In the genomic region with DNA sequence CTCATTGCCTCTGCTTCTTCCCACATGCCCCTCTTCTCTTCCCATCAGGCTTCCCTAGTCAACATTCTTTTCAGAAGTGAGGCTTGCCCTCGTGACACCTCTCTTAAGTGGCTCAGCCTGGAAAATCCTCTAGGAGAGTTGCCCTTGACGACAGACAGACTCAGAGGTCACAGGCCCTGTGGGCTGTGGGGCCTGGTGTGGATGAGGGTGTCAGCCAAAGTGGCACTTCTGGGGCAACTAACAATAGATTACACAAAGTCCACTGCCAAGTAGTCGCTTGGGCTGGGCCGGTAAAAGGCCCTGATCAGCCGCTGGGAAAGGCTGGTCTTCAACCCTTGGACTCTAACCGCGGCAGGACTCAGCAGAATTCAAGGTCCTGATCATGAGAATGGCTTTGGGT, we compare ENCODE assay signal across 1 cellular context.
TF ChIP-seq lines count a peak whose summit lies in the region.

No MANE protein-coding gene starts in this region.

TF ChIP-seq in H1, 55 proteins besides CTCF, POLR2A, EP300 and RAD21:
- no peak for TF ChIP-seq POU5F1 (IDR thresholded peaks at IDR 0.05; ENCODE audit: low read depth, low read length)
- TF ChIP-seq KDM1A (IDR thresholded peaks at IDR 0.05; ENCODE audit: borderline replicate concordance, low read length), result no peak
- no peak for TF ChIP-seq HDAC6 (IDR thresholded peaks at IDR 0.05; ENCODE audit: low read depth, low read length)
- TF ChIP-seq NANOG (IDR thresholded peaks at IDR 0.05; ENCODE audit: insufficient read depth, low read depth, low read length, poor library complexity, severe bottlenecking), result no peak
- TF ChIP-seq BACH1 (IDR thresholded peaks at IDR 0.05; ENCODE audit: low read length), result no peak
- TF ChIP-seq ZNF274 (IDR thresholded peaks at IDR 0.05; ENCODE audit: borderline replicate concordance, extremely low read depth, low read length), result no peak
- TF ChIP-seq FOSL1 (IDR thresholded peaks at IDR 0.05; ENCODE audit: insufficient read depth, low read depth, low read length), result no peak
- no peak for TF ChIP-seq CBX8 (IDR thresholded peaks at IDR 0.05; ENCODE audit: borderline replicate concordance, low read depth, low read length)
- no peak for TF ChIP-seq BCL11A (IDR thresholded peaks at IDR 0.05; ENCODE audit: low read depth in 2 of 2, low read length in 2 of 2)
- no peak for TF ChIP-seq ASH2L (IDR thresholded peaks at IDR 0.05; ENCODE audit: low read length)
